ENCODE assay signal across 17 cellular contexts in genomic region chr4:147837854-147838253, GRCh38.
DNase-seq lines count a peak whose midpoint lies in the region; ATAC-seq, FAIRE-seq and TF ChIP-seq lines count a peak whose summit lies in the region.
"Had no signal": no experiment of that assay in that cellular context is flagged by ENCODE, and none has a peak within 500 bp of the region (broad histone marks: within the 10 kb centered on the region; RNA-seq: fewer than 3 reads in every experiment).

No MANE protein-coding gene starts in this region.

- H3K27ac ChIP-seq in left ventricle myocardium inferior (replicated peaks) (peak overlapping the region; percentile 64), heart left ventricle (peak overlapping the region in 2 of 12 donors; percentile 5 to 85), K562 (ENCODE audit: extremely low read depth, low read depth, low read length) (no peak overlapping the region), gastroesophageal sphincter (peak overlapping the region; percentile 94 to 96 (median 94)), testis (peak overlapping the region; percentile 59 to 84), left lung (no peak overlapping the region)
- no peak overlapping the region for H3K27ac ChIP-seq in CD4-positive, alpha-beta memory T cell (ENCODE audit: low read depth, low read length)

- no peaks in the 10 kb centered on the region for H4K20me1 ChIP-seq in K562 (replicated peaks; ENCODE audit: control insufficient read depth, insufficient read depth, low read length)

- H3K4me2 ChIP-seq in K562 (ENCODE audit: insufficient read depth, low read length), result no peak overlapping the region

- peaks cover 0 to 17% of the 10 kb centered on the region in 2 donors for H3K36me3 Mint-ChIP-seq in CD4-positive, alpha-beta memory T cell

- TF ChIP-seq EP300 in K562 (IDR thresholded peaks at IDR 0.05; ENCODE audit: low read length), result no peak
- no peak for TF ChIP-seq EP300 in gastroesophageal sphincter (IDR thresholded peaks at IDR 0.05)

- H2AFZ ChIP-seq in K562 (ENCODE audit: low read depth, low read length), result no peak overlapping the region

- no peaks in the 10 kb centered on the region for H3K27me3 Mint-ChIP-seq in CD4-positive, alpha-beta memory T cell
- H3K27me3 Mint-ChIP-seq: CD4-positive, alpha-beta T cell had no signal

- intact Hi-C loops in left ventricle myocardium inferior (cut with micrococcal nuclease), result no loop called here
- intact Hi-C loops in heart left ventricle (cut with DNase I), result loop anchor here in 2 of 10 donors (5.0 to 10.0 kb wide), 2 partner anchors 63 to 106 kb away; partner anchors contain the start of gene ARHGAP10 (in 2 of the 2)
- intact Hi-C loops in K562 (cut with micrococcal nuclease), result no loop called here
- intact Hi-C loops in testis (cut with DNase I; ENCODE audit: low total_unique reads), result no loop called here
- intact Hi-C loops in CD4-positive, alpha-beta memory T cell (cut with micrococcal nuclease), result no loop called here
- intact Hi-C loops in left lung (cut with DNase I), result no loop called here

- peaks cover 3% of the 10 kb centered on the region for H3K36me3 ChIP-seq in left ventricle myocardium inferior
- no peaks in the 10 kb centered on the region for H3K36me3 ChIP-seq in heart left ventricle
- no peaks in the 10 kb centered on the region for H3K36me3 ChIP-seq in K562 (ENCODE audit: control insufficient read depth, insufficient read depth, low read length)
- peaks cover 0 to 7% of the 10 kb centered on the region in 2 donors for H3K36me3 ChIP-seq in gastroesophageal sphincter
- no peaks in the 10 kb centered on the region for H3K36me3 ChIP-seq in testis (ENCODE audit: low read depth, missing control alignments)
- no peaks in the 10 kb centered on the region for H3K36me3 ChIP-seq in CD4-positive, alpha-beta memory T cell (ENCODE audit: insufficient read depth, low read length)
- no peaks in the 10 kb centered on the region for H3K36me3 ChIP-seq in left lung
- H3K36me3 ChIP-seq: HAP-1 had no signal

- no peaks in the 10 kb centered on the region for H3K79me2 ChIP-seq in K562 (ENCODE audit: control insufficient read depth, insufficient read depth, low read length)

- TF ChIP-seq RAD21 in K562 (CRISPR knock-in tag; conservative IDR thresholded peaks at IDR 0.05 in 1 of 2, IDR thresholded peaks at IDR 0.05 in 1 of 2), result no peak

- no peaks in the 10 kb centered on the region for H3K9me1 ChIP-seq in K562 (ENCODE audit: control insufficient read depth, insufficient read depth, low read length)

- peaks cover 0 to 10% (median 6%) of the 10 kb centered on the region in 4 donors for H3K4me1 Mint-ChIP-seq in CD4-positive, alpha-beta memory T cell
- H3K4me1 Mint-ChIP-seq: B cell had no signal

- peaks cover 0 to under 1% (median 0%) of the 10 kb centered on the region in 8 donors for H3K9me3 Mint-ChIP-seq in CD4-positive, alpha-beta memory T cell
- H3K9me3 Mint-ChIP-seq: CD4-positive, alpha-beta T cell had no signal

- H3K9ac ChIP-seq in K562 (ENCODE audit: insufficient read depth in 1 of 2, low read depth in 2 of 2, low read length in 2 of 2), result no peak overlapping the region

- no peak overlapping the region for H3K4me3 Mint-ChIP-seq in CD4-positive, alpha-beta memory T cell
- H3K4me3 Mint-ChIP-seq: B cell; CD4-positive, alpha-beta T cell had no signal

- ATAC-seq in heart left ventricle (no peak), K562 (no peak), gastroesophageal sphincter (no peak), left lung (no peak)

- no peak overlapping the region for H3K4me3 ChIP-seq in left ventricle myocardium inferior
- H3K4me3 ChIP-seq in heart left ventricle, result no peak overlapping the region
- H3K4me3 ChIP-seq in K562, result no peak overlapping the region
- H3K4me3 ChIP-seq in gastroesophageal sphincter, result no peak overlapping the region
- no peak overlapping the region for H3K4me3 ChIP-seq in testis
- H3K4me3 ChIP-seq in CD4-positive, alpha-beta memory T cell (ENCODE audit: low read length in 2 of 2), result no peak overlapping the region
- no peak overlapping the region for H3K4me3 ChIP-seq in left lung
- H3K4me3 ChIP-seq: HAP-1 had no signal

- FAIRE-seq in K562 (lab: Jason Lieb, UNC), result no peak
- FAIRE-seq: GM12891, GM19239, H1 had no signal

- POLR2A ChIA-PET in K562 (lab: Yijun Ruan, JAX), result no interaction called here
- POLR2A ChIA-PET in CD4-positive, alpha-beta memory T cell (lab: Charles Lee; ENCODE audit: partially characterized antibody), result no interaction called here

- TF ChIP-seq CTCF in left ventricle myocardium inferior (IDR thresholded peaks at IDR 0.05; ENCODE audit: borderline replicate concordance), result no peak
- no peak for TF ChIP-seq CTCF in heart left ventricle (IDR thresholded peaks at IDR 0.05)
- TF ChIP-seq CTCF in K562 (IDR thresholded peaks at IDR 0.05 in 2 of 3, conservative IDR thresholded peaks at IDR 0.05 in 1 of 3; ENCODE audit: insufficient read depth in 2 of 3, low read depth in 1 of 3, low read length in 3 of 3), result no peak
- TF ChIP-seq CTCF in gastroesophageal sphincter (IDR thresholded peaks at IDR 0.05), result no peak
- TF ChIP-seq CTCF in testis (IDR thresholded peaks at IDR 0.05), result no peak
- TF ChIP-seq CTCF in left lung (IDR thresholded peaks at IDR 0.05), result no peak

- H3K9me3 ChIP-seq in left ventricle myocardium inferior (replicated peaks) (no peaks in the 10 kb centered on the region), heart left ventricle (no peaks in the 10 kb centered on the region), K562 (replicated peaks; ENCODE audit: control insufficient read depth, insufficient read depth, low read depth, low read length) (no peaks in the 10 kb centered on the region), gastroesophageal sphincter (no peaks in the 10 kb centered on the region), testis (no peaks in the 10 kb centered on the region), left lung (no peaks in the 10 kb centered on the region)
- H3K9me3 ChIP-seq in CD4-positive, alpha-beta memory T cell (ENCODE audit: control insufficient read depth in 1 of 2, low read length in 2 of 2), result no peaks in the 10 kb centered on the region
- H3K9me3 ChIP-seq: HAP-1 had no signal

- peaks cover 61% of the 10 kb centered on the region for H3K4me1 ChIP-seq in left ventricle myocardium inferior
- peaks cover 0 to 68% (median 33%) of the 10 kb centered on the region in 12 donors for H3K4me1 ChIP-seq in heart left ventricle
- H3K4me1 ChIP-seq in K562 (replicated peaks in 1 of 2; ENCODE audit: control insufficient read depth in 2 of 2, insufficient read depth in 2 of 2, low read length in 2 of 2), result no peaks in the 10 kb centered on the region; a peak in 1 of 5 replicates
- H3K4me1 ChIP-seq in gastroesophageal sphincter, result peaks cover 12 to 99% (median 39%) of the 10 kb centered on the region in 3 donors
- peaks cover 55% of the 10 kb centered on the region for H3K4me1 ChIP-seq in testis
- no peaks in the 10 kb centered on the region for H3K4me1 ChIP-seq in CD4-positive, alpha-beta memory T cell (ENCODE audit: insufficient read depth, low read length)
- peaks cover 0 to 3% of the 10 kb centered on the region in 2 donors for H3K4me1 ChIP-seq in left lung

- WGBS in heart left ventricle, 4 donors, result 84 to 97% (median 90%) methylated on average over 1 of the region's 1 CpG
- WGBS in K562 (ENCODE audit: insufficient coverage, low coverage, missing lambda C conversion rate), result 0% methylated on average over 1 of the region's 1 CpG
- WGBS in gastroesophageal sphincter (ENCODE audit: low coverage in 1 of 2), 2 donors, result 83 to 100% methylated on average over 1 of the region's 1 CpG
- 83 to 89% methylated on average over 1 of the region's 1 CpG for WGBS in testis, 2 donors

- no peak overlapping the region for H3K27ac Mint-ChIP-seq in CD4-positive, alpha-beta memory T cell
- H3K27ac Mint-ChIP-seq: B cell; CD4-positive, alpha-beta T cell had no signal

- in situ Hi-C loops in K562 (cut with MboI), result no loop called here

- CTCF ChIA-PET in K562 (lab: Yijun Ruan, JAX; ENCODE audit: low intra/inter-chr PET ratio), result no interaction called here
- CTCF ChIA-PET in CD4-positive, alpha-beta memory T cell (lab: Charles Lee; ENCODE audit: partially characterized antibody), result interaction anchor here (2.1 to 8.5 kb wide), 3 partner anchors 9 to 130 kb away, joined by 7 to 43 read pairs (median 15); no protein-coding TSS in a partner anchor

- BruUV-seq in K562 (replicated peaks; lab: Mats Ljungman, UMichigan), result no TSS peak

- no peaks in the 10 kb centered on the region for H3K27me3 ChIP-seq in left ventricle myocardium inferior (ENCODE audit: low read depth)
- H3K27me3 ChIP-seq in heart left ventricle, result no peaks in the 10 kb centered on the region
- H3K27me3 ChIP-seq in K562 (ENCODE audit: control insufficient read depth in 2 of 2, insufficient read depth in 2 of 2, low read length in 2 of 2), result no peaks in the 10 kb centered on the region; a peak in 1 of 5 replicates
- H3K27me3 ChIP-seq in gastroesophageal sphincter, result no peaks in the 10 kb centered on the region
- no peaks in the 10 kb centered on the region for H3K27me3 ChIP-seq in testis
- no peaks in the 10 kb centered on the region for H3K27me3 ChIP-seq in CD4-positive, alpha-beta memory T cell (ENCODE audit: insufficient read depth, low read length)
- H3K27me3 ChIP-seq in left lung, result no peaks in the 10 kb centered on the region

- no peak for DNase-seq in left ventricle myocardium inferior
- DNase-seq in heart left ventricle, result no peak
- no peak for DNase-seq in K562 (ENCODE audit: extremely low read depth in 1 of 4, low spot score in 3 of 4)
- DNase-seq in testis, result no peak
- no peak for DNase-seq in CD4-positive, alpha-beta memory T cell
- DNase-seq in NOMO-1 treated with DMSO at 0.1 percent for 48 hours (lab: John Stamatoyannopoulos, UW; ENCODE audit: unreplicated experiment), result no peak
- no peak for DNase-seq in left lung
- DNase-seq: 8988T; C1 segment of cervical spinal cord; CD4-positive, alpha-beta T cell; DMS79 had no signal

- no peak for TF ChIP-seq POLR2A in heart left ventricle (IDR thresholded peaks at IDR 0.05)
- no peak for TF ChIP-seq POLR2A in K562 (conservative IDR thresholded peaks at IDR 0.05)
- TF ChIP-seq POLR2A in gastroesophageal sphincter (IDR thresholded peaks at IDR 0.05), result no peak
- no peak for TF ChIP-seq POLR2A in testis (IDR thresholded peaks at IDR 0.05)

TF ChIP-seq in K562, 482 proteins besides CTCF, POLR2A, EP300 and RAD21 (continues in another document):
- TF ChIP-seq C11orf30 (IDR thresholded peaks at IDR 0.05; ENCODE audit: low read depth) (peak; percentile 30; the same call in 1 of the 2 replicates), MAFF (IDR thresholded peaks at IDR 0.05; ENCODE audit: low read length) (peak; percentile 28; the same call in 1 of the 2 replicates), ZBTB9 (CRISPR knock-in tag; IDR thresholded peaks at IDR 0.05) (no peak)

Comparison
In these comparisons a context has a peak if more than half of its experiments do, and no peak if none do; other contexts are left out.
1. H3K27ac ChIP-seq: peak in left ventricle myocardium inferior (single experiment), gastroesophageal sphincter (4 of 4) and testis (2 of 2); none in K562 (single experiment), CD4-positive, alpha-beta memory T cell (single experiment) and left lung (0 of 2).